ENCODE assay signal across 25 cellular contexts in the genomic region with DNA sequence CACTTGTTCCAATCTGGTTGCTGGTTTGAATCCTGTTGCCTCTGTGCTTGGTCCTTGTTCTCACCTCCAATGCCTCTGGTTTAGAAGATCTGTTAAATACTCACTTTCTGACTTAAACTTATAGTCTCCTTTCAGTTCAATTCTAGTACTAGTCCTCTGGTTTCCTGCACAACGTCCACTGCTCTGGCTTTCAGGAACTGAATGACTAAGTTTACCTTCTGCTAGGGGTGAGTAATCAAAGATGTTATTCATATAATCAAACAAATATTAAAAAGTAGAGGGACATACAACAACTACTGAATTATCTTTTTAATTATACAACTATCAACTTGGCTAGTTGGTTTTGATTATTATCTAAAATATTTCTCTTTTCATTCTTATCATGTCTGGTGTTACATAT.
A peak's percentile ranks its signal among the peaks of the same experiment; 100 is the strongest.
DNase-seq lines count a peak whose midpoint lies in the region; ATAC-seq, FAIRE-seq and TF ChIP-seq lines count a peak whose summit lies in the region.
"Had no signal": no experiment of that assay in that cellular context is flagged by ENCODE, and none has a peak within 500 bp of the region (broad histone marks: within the 10 kb centered on the region; RNA-seq: fewer than 3 reads in every experiment).

No MANE protein-coding gene starts in this region.

- intact Hi-C loops in kidney (cut with DNase I), result no loop called here

- no peak overlapping the region for H3K4me3 ChIP-seq in bronchial epithelial cell (ENCODE audit: low read depth, low read length)
- H3K4me3 ChIP-seq in kidney (ENCODE audit: low read length in 2 of 2), result no peak overlapping the region
- H3K4me3 ChIP-seq: BLaER1, GM12878 had no signal

- H3K27me3 ChIP-seq in bronchial epithelial cell (ENCODE audit: control insufficient read depth, insufficient read depth, low read length) (no peaks in the 10 kb centered on the region), foreskin keratinocyte (no peaks in the 10 kb centered on the region)
- H3K27me3 ChIP-seq: BE2C, BLaER1 had no signal

- H3K36me3 ChIP-seq in bronchial epithelial cell (ENCODE audit: control insufficient read depth, insufficient read depth, low read length), result no peaks in the 10 kb centered on the region
- no peaks in the 10 kb centered on the region for H3K36me3 ChIP-seq in kidney (ENCODE audit: control insufficient read depth in 1 of 2, insufficient read depth in 2 of 2, low read length in 2 of 2)
- H3K36me3 ChIP-seq: BE2C, BLaER1 had no signal

- peak; percentile 55 for ATAC-seq in foreskin keratinocyte
- ATAC-seq: GM12878 had no signal

- peak; percentile 8 for DNase-seq in HT1080 (ENCODE audit: low read depth)
- DNase-seq in bronchial epithelial cell (ENCODE audit: low read depth), result peak; percentile 61
- DNase-seq in foreskin keratinocyte, result peak in 1 of 2 donors; percentile 29
- no peak for DNase-seq in OCI-M2 (lab: John Stamatoyannopoulos, UW; ENCODE audit: unreplicated experiment)
- no peak for DNase-seq in kidney
- DNase-seq: 8988T; ACHN; BE2C; C1 segment of cervical spinal cord; CD4-positive, alpha-beta memory T cell; CD4-positive, CD25-positive, alpha-beta regulatory T cell; CD8-positive, alpha-beta memory T cell; COR-L47; DMS 273 treated with DMSO at 0.1 percent for 48 hours; DMS153; DMS53; DMS79; DND-41; EL; GDM1 had no signal

- no peaks in the 10 kb centered on the region for H3K9me3 ChIP-seq in kidney (ENCODE audit: control insufficient read depth in 1 of 2, low read length in 2 of 2)
- H3K9me3 ChIP-seq: BE2C, BLaER1 had no signal

- H3K4me1 ChIP-seq in foreskin keratinocyte (no peaks in the 10 kb centered on the region), kidney (ENCODE audit: control insufficient read depth in 1 of 2, insufficient read depth in 1 of 2, low read depth in 1 of 2, low read length in 2 of 2) (no peaks in the 10 kb centered on the region)
- H3K4me1 ChIP-seq: BE2C, BLaER1 had no signal

- H3K27ac ChIP-seq in foreskin keratinocyte (no peak overlapping the region), kidney (ENCODE audit: low read depth in 2 of 2, low read length in 2 of 2) (no peak overlapping the region)
- H3K27ac ChIP-seq: BLaER1 had no signal

- FAIRE-seq in bronchial epithelial cell (lab: Jason Lieb, UNC) (no peak), kidney (lab: Jason Lieb, UNC) (no peak)
- FAIRE-seq: A204.1, GM12878, GM12892, GM18507 had no signal

- no peak overlapping the region for H3K9ac ChIP-seq in kidney (ENCODE audit: low read length in 2 of 2)
- H3K9ac ChIP-seq: BLaER1 had no signal

- TF ChIP-seq CTCF in bronchial epithelial cell (IDR thresholded peaks at IDR 0.05; ENCODE audit: insufficient read depth, low read length, severe bottlenecking) (no peak), foreskin keratinocyte (conservative IDR thresholded peaks at IDR 0.05) (no peak), kidney (IDR thresholded peaks at IDR 0.05; ENCODE audit: borderline replicate concordance, extremely low read depth, insufficient read depth) (no peak)

Comparison
In these comparisons a context has a peak if more than half of its experiments do, and no peak if none do; other contexts are left out.
1. DNase-seq: peak in HT1080 (single experiment) and bronchial epithelial cell (single experiment); none in OCI-M2 (single experiment) and kidney (single experiment).